ENCODE assay signal across 1 cellular context in the genomic region with DNA sequence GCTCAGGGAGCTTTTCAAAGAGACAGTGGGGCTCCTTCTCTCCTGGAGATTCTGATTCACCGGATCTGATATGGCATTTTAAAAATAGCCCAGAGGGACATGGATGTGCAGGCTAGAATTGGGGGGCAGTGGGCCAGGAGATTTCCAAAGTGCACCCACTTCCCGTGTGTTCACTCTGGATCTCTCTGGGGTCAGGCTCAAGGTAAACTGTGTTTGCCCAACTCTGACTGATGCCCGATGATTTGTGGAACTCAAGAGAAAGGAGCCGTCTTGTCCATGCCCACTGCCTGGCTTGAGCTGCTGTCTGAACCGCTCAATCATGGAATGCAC.
TF ChIP-seq lines count a peak whose summit lies in the region.

No MANE protein-coding gene starts in this region.

TF ChIP-seq in HEK293T, 16 proteins besides CTCF, POLR2A, EP300 and RAD21:
- TF ChIP-seq SUZ12 (IDR thresholded peaks at IDR 0.05) (no peak), TARDBP (IDR thresholded peaks at IDR 0.05) (no peak), SP1 (IDR thresholded peaks at IDR 0.05) (no peak), ELF4 (IDR thresholded peaks at IDR 0.05) (no peak), ARNT (IDR thresholded peaks at IDR 0.05) (no peak), CTBP1 (IDR thresholded peaks at IDR 0.05; ENCODE audit: borderline replicate concordance) (no peak), LEF1 (IDR thresholded peaks at IDR 0.05; ENCODE audit: borderline replicate concordance) (no peak), ZNF384 (IDR thresholded peaks at IDR 0.05) (no peak)
